ENCODE assay signal across 9 cellular contexts in the genomic region with DNA sequence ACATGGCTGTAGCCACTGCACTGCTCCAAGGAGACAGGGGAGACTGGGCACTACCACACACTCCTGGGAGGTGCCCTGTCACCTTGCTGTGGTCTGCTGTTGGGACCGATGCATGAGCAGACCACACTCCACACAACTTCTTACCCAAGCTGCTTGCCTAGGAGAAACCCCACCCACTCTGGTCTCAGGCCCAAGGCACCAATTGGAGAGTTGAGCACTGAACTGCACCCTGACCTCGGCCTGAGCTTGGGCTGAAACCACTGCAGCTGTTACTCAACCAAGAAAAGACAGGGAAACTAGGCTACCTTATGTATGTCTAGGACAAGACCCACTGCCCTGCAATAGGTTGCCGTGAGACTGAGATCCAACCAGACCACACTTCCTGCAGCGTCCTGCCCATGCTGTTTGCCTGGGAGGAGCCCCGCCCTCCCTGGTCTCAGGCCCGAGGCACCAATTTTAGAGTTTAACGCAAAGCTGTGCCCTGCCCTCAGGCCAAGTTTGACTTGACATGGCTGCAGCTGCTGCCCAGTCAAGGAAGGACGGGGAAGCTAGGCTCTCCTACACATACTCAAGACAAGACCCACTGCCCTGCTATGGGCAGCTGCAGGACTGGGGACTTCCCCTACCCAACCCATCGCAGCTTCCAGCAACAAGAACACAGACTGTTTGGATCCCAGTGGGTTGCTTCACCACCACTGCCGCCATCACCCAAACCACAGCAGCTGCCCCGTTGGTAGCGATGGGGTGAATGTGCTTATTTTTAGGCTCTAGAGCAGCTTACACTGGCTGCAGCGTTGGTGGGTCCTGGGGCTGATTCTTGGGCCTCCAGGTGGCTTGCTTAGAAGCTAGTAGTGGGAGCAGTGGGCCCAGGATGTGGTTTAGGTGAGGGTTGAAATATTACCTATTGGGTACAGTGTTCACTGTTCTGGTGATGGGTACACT.
DNase-seq lines count a peak whose midpoint lies in the region; ATAC-seq and TF ChIP-seq lines count a peak whose summit lies in the region.
"Had no signal": no experiment of that assay in that cellular context is flagged by ENCODE, and none has a peak within 500 bp of the region (broad histone marks: within the 10 kb centered on the region; RNA-seq: fewer than 3 reads in every experiment).

No MANE protein-coding gene starts in this region.

- in situ Hi-C loops in GM13977 (cut with MboI; ENCODE audit: low pct_unique_long_range_greater_than_20kb, low sequenced_read_pairs, unreplicated experiment) = loop anchor here (25.0 kb wide), 1 partner anchor 276 kb away; no protein-coding TSS in a partner anchor
- in situ Hi-C loops in ACHN (cut with HindIII; ENCODE audit: low pct_ligation_motif_present, low pct_unique_long_range_greater_than_20kb, low sequenced_read_pairs) = no loop called here

- DNase-seq in GM13977 (ENCODE audit: low spot score) (peak; percentile 64), NOMO-1 (lab: John Stamatoyannopoulos, UW; ENCODE audit: unreplicated experiment in 2 of 2) (peak; percentile 64 to 71), epithelial cell of prostate (ENCODE audit: low read depth, low spot score) (no peak), GM19238 (ENCODE audit: insufficient read length, low spot score) (no peak), glomerular visceral epithelial cell (ENCODE audit: extremely low spot score) (no peak), posterior vena cava (ENCODE audit: low spot score) (no peak), ACHN (no peak)
- DNase-seq: left ventricle myocardium superior had no signal

- intact Hi-C loops in posterior vena cava (cut with DNase I) = no loop called here

- H3K27ac ChIP-seq in epithelial cell of prostate = peak overlapping the region; percentile 80

- ATAC-seq in GM21529 (IDR thresholded peaks at IDR 0.05; ENCODE audit: unreplicated experiment) = peak; percentile 53
- ATAC-seq: left ventricle myocardium superior had no signal

- no peak for TF ChIP-seq CTCF in GM13977 (IDR thresholded peaks at IDR 0.05; ENCODE audit: extremely low read depth, insufficient read depth, missing control alignments)

Comparison
In these comparisons a context has a peak if more than half of its experiments do, and no peak if none do; other contexts are left out.
1. DNase-seq: peak in GM13977 (single experiment) and NOMO-1 (2 of 2); none in epithelial cell of prostate (single experiment), GM19238 (single experiment), glomerular visceral epithelial cell (single experiment), posterior vena cava (single experiment) and ACHN (single experiment).